Comparison of ENCODE assay signal across 11 cellular contexts in the genomic region with DNA sequence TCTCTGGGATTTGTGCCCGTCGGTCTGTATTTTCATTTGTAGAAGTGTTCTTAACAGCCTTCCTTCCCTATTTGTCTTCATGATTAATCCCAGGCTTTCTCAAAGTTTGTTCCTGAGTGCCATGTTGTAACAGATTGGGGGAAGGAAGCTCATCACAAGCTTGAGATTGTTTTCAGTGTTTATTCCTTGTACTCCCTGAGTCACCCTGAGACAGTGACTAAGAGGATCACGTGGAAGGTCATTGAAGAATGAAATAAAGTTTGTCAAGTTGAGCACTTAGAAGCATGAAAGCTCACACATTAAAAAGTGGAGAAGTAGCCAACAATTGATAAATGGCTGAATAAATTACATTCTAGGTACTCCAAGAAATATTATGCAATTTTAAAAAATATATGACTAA.
A peak's percentile ranks its signal among the peaks of the same experiment; 100 is the strongest.
DNase-seq lines count a peak whose midpoint lies in the region; ATAC-seq, FAIRE-seq and TF ChIP-seq lines count a peak whose summit lies in the region.
"Had no signal": no experiment of that assay in that cellular context is flagged by ENCODE, and none has a peak within 500 bp of the region (broad histone marks: within the 10 kb centered on the region; RNA-seq: fewer than 3 reads in every experiment).

No MANE protein-coding gene starts in this region.

- peak; percentile 65 for DNase-seq in GM04503 (ENCODE audit: low read depth)
- DNase-seq in GM12878 (ENCODE audit: low read depth, low spot score), result peak; percentile 13
- peak; percentile 24 for DNase-seq in myocyte (ENCODE audit: low read depth)
- DNase-seq in aorta, result no peak
- DNase-seq in RPMI8226, result no peak
- DNase-seq: activated T-cell treated with anti-CD3 and anti-CD28 coated beads, Interleukin-2, amount 50 U/mL, for 24 hours; gastrocnemius medialis; psoas muscle had no signal

- H4K20me1 ChIP-seq in GM12878 (ENCODE audit: control insufficient read depth, insufficient read depth), result no peaks in the 10 kb centered on the region

- TF ChIP-seq RAD21 in GM12878 (IDR thresholded peaks at IDR 0.05; ENCODE audit: insufficient read depth, low read depth, low read length), result no peak

- ATAC-seq in HG03280 (IDR thresholded peaks at IDR 0.05; ENCODE audit: unreplicated experiment), result peak; percentile 37
- peak; percentile 69 for ATAC-seq in GM12878
- ATAC-seq in GM18498 (IDR thresholded peaks at IDR 0.05; ENCODE audit: unreplicated experiment), result no peak
- ATAC-seq in aorta (ENCODE audit: low FRiP score), result no peak
- no peak for ATAC-seq in HG03457 (IDR thresholded peaks at IDR 0.05; ENCODE audit: unreplicated experiment)

- RAD21 ChIA-PET in GM12878 (lab: Charles Lee; ENCODE audit: unreplicated experiment), result interaction anchor here (1.0 to 3.7 kb wide), 4 partner anchors 32 to 61 kb away, joined by 3 to 36 read pairs (median 10); no protein-coding TSS in a partner anchor

- CTCF ChIA-PET in GM12878 (lab: Yijun Ruan, JAX), result interaction anchor here (0.9 to 4.9 kb wide), 7 partner anchors 8 to 48 kb away, joined by 3 to 29 read pairs (median 5); no protein-coding TSS in a partner anchor

- TF ChIP-seq POLR2A in GM12878 (IDR thresholded peaks at IDR 0.05; ENCODE audit: low read depth, low read length), result no peak

- SMC1A ChIA-PET in GM12878 (lab: Charles Lee; ENCODE audit: uncharacterized antibody, unreplicated experiment), result interaction anchor here (1.1 to 4.2 kb wide), 12 partner anchors 8 to 61 kb away, joined by 3 to 58 read pairs (median 6); no protein-coding TSS in a partner anchor

- no peaks in the 10 kb centered on the region for H3K79me2 ChIP-seq in GM12878 (ENCODE audit: control insufficient read depth, insufficient read depth, low read length)

- H3K36me3 ChIP-seq in GM12878 (ENCODE audit: control insufficient read depth in 2 of 2, insufficient read depth in 2 of 2, low read length in 1 of 2), result no peaks in the 10 kb centered on the region
- H3K36me3 ChIP-seq in aorta (ENCODE audit: control insufficient read depth in 1 of 2, insufficient read depth in 2 of 2, low read length in 1 of 2), result no peaks in the 10 kb centered on the region
- H3K36me3 ChIP-seq: gastrocnemius medialis had no signal

- WGBS in GM12878 (ENCODE audit: insufficient coverage, insufficient replicate concordance, low lambda C conversion rate, missing lambda C conversion rate), result 25% methylated on average over 3 of the region's 3 CpGs
- WGBS in aorta, 2 donors, result 4 to 15% methylated on average over 3 of the region's 3 CpGs

- peak overlapping the region; percentile 68 for H3K4me2 ChIP-seq in GM12878 (ENCODE audit: control insufficient read depth, insufficient read depth)

- no TSS peak for BruUV-seq in GM12878 (replicated peaks; lab: Mats Ljungman, UMichigan)

- in situ Hi-C loops in GM12878 (cut with MboI), result no loop called here

- H3K27me3 ChIP-seq in GM12878 (replicated peaks in 1 of 2; ENCODE audit: control insufficient read depth in 2 of 2, insufficient read depth in 2 of 2, low read length in 1 of 2), result peaks cover 0 to 2% of the 10 kb centered on the region in 2 experiments; a peak in 1 of 4 replicates
- no peaks in the 10 kb centered on the region for H3K27me3 ChIP-seq in aorta (ENCODE audit: control insufficient read depth in 1 of 2, insufficient read depth in 2 of 2, low read length in 1 of 2)
- H3K27me3 ChIP-seq: gastrocnemius medialis had no signal

- FAIRE-seq in GM12878 (lab: Jason Lieb, UNC), result no peak

- H3K4me1 ChIP-seq in GM12878 (ENCODE audit: control insufficient read depth, insufficient read depth, low read length) (peaks cover 12% of the 10 kb centered on the region), aorta (ENCODE audit: control insufficient read depth in 1 of 2, insufficient read depth in 2 of 2, low read length in 2 of 2) (no peaks in the 10 kb centered on the region)
- H3K4me1 ChIP-seq: gastrocnemius medialis, psoas muscle had no signal

- H3K4me3 ChIP-seq in GM12878 (no peak overlapping the region), aorta (ENCODE audit: low read length in 2 of 2) (no peak overlapping the region)
- H3K4me3 ChIP-seq: gastrocnemius medialis, psoas muscle had no signal

- TF ChIP-seq CTCF in GM12878 (IDR thresholded peaks at IDR 0.05 in 2 of 3, conservative IDR thresholded peaks at IDR 0.05 in 1 of 3; ENCODE audit: control insufficient read depth in 2 of 3, extremely low read depth in 1 of 3, insufficient read depth in 1 of 3, low read depth in 3 of 3, low read length in 3 of 3), result no peak

- TF ChIP-seq EP300 in GM12878 (IDR thresholded peaks at IDR 0.05; ENCODE audit: borderline replicate concordance in 1 of 2, control insufficient read depth in 1 of 2, low read depth in 2 of 2, low read length in 2 of 2), result no peak

- H3K27ac ChIP-seq in GM12878 (ENCODE audit: control insufficient read depth, insufficient read depth) (no peak overlapping the region), aorta (ENCODE audit: low read depth in 1 of 2, low read length in 2 of 2) (no peak overlapping the region)
- H3K27ac ChIP-seq: gastrocnemius medialis, psoas muscle had no signal

- intact Hi-C loops in GM12878 (cut with micrococcal nuclease; ENCODE audit: unreplicated experiment), result loop anchor here (1.0 kb wide), 1 partner anchor 31 kb away; no protein-coding TSS in a partner anchor
- intact Hi-C loops in aorta (cut with DNase I), result no loop called here

- H3K9me3 ChIP-seq in GM12878 (replicated peaks; ENCODE audit: control insufficient read depth, insufficient read depth, low read length) (no peaks in the 10 kb centered on the region), aorta (ENCODE audit: control insufficient read depth, low read length) (no peaks in the 10 kb centered on the region)
- H3K9me3 ChIP-seq: gastrocnemius medialis, psoas muscle had no signal

- POLR2A ChIA-PET in GM12878 (lab: Charles Lee), result interaction anchor here (1.2 to 1.5 kb wide), 3 partner anchors 29 to 34 kb away, joined by 4 to 6 read pairs (median 4); no protein-coding TSS in a partner anchor

- H2AFZ ChIP-seq in GM12878 (ENCODE audit: control insufficient read depth, low read depth, low read length), result no peak overlapping the region

- H3K9ac ChIP-seq in GM12878 (ENCODE audit: control insufficient read depth, insufficient read depth, low read length), result no peak overlapping the region

TF ChIP-seq in GM12878, 131 proteins besides CTCF, POLR2A, EP300 and RAD21:
- TF ChIP-seq, protein P1, sequence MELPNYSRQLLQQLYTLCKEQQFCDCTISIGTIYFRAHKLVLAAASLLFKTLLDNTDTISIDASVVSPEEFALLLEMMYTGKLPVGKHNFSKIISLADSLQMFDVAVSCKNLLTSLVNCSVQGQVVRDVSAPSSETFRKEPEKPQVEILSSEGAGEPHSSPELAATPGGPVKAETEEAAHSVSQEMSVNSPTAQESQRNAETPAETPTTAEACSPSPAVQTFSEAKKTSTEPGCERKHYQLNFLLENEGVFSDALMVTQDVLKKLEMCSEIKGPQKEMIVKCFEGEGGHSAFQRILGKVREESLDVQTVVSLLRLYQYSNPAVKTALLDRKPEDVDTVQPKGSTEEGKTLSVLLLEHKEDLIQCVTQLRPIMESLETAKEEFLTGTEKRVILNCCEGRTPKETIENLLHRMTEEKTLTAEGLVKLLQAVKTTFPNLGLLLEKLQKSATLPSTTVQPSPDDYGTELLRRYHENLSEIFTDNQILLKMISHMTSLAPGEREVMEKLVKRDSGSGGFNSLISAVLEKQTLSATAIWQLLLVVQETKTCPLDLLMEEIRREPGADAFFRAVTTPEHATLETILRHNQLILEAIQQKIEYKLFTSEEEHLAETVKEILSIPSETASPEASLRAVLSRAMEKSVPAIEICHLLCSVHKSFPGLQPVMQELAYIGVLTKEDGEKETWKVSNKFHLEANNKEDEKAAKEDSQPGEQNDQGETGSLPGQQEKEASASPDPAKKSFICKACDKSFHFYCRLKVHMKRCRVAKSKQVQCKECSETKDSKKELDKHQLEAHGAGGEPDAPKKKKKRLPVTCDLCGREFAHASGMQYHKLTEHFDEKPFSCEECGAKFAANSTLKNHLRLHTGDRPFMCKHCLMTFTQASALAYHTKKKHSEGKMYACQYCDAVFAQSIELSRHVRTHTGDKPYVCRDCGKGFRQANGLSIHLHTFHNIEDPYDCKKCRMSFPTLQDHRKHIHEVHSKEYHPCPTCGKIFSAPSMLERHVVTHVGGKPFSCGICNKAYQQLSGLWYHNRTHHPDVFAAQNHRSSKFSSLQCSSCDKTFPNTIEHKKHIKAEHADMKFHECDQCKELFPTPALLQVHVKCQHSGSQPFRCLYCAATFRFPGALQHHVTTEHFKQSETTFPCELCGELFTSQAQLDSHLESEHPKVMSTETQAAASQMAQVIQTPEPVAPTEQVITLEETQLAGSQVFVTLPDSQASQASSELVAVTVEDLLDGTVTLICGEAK (IDR thresholded peaks at IDR 0.05; ENCODE audit: borderline replicate concordance), result peak; percentile 87
- TF ChIP-seq RAD51 (IDR thresholded peaks at IDR 0.05) (peak; percentile 64; the same call in 1 of the 2 replicates), BHLHE40 (IDR thresholded peaks at IDR 0.05; ENCODE audit: borderline replicate concordance in 1 of 2, low read depth in 2 of 2, low read length in 1 of 2) (peak in 1 of 2 experiments; percentile 24; a peak in 1 of 4 replicates), POLR2AphosphoS2 (IDR thresholded peaks at IDR 0.05; ENCODE audit: low read depth, low read length) (no peak), RBBP5 (conservative IDR thresholded peaks at IDR 0.05) (no peak)

Comparison
In these comparisons a context has a peak if more than half of its experiments do, and no peak if none do; other contexts are left out.
1. DNase-seq: peak in GM04503 (single experiment), GM12878 (single experiment) and myocyte (single experiment); none in aorta (0 of 2) and RPMI8226 (single experiment).
2. ATAC-seq: peak in HG03280 (single experiment) and GM12878 (single experiment); none in GM18498 (single experiment), aorta (single experiment) and HG03457 (single experiment).